ENCODE assay signal across 7 cellular contexts in genomic region chr21:15654171-15654570, GRCh38.
"Had no signal": no experiment of that assay in that cellular context is flagged by ENCODE, and none has a peak within 500 bp of the region (broad histone marks: within the 10 kb centered on the region; RNA-seq: fewer than 3 reads in every experiment).

No MANE protein-coding gene starts in this region.

- H2AFZ ChIP-seq: GM23338 had no signal

- H3K4me1 Mint-ChIP-seq: GM23338 had no signal

- DNase-seq: H7, HCEC 1CT, IMR-90, KG1 had no signal

- H3K4me3 Mint-ChIP-seq: GM23338 had no signal

- ATAC-seq: GM23338, K562 had no signal

- H3K9me3 Mint-ChIP-seq: GM23338 had no signal

- H3K4me3 ChIP-seq: GM23338, K562 had no signal

- H3K27ac ChIP-seq: HL-60 had no signal

- H3K4me2 ChIP-seq: GM23338 had no signal

- H3K27ac Mint-ChIP-seq: GM23338 had no signal
